In the genomic region with DNA sequence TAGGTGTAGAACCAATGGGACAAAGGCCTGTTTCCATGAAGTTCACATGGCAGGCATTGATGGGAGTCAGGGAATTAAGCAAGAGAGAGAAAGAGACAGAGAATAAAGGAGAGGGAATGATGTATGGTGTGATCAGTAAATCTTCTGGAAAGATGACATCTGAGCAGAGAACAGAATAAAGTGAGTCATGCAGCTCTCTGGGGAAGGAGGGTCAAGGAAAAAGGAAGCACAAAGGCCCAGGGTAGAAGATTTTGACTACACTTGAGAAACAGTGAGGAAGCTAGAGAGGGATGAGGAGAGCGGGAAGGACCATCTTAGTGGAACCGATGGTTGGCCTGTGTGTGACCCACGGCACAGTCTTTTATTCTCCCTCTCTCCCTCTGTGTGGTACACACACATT, we compare ENCODE assay signal across 14 cellular contexts.
DNase-seq lines count a peak whose midpoint lies in the region; ATAC-seq and TF ChIP-seq lines count a peak whose summit lies in the region.
"Had no signal": no experiment of that assay in that cellular context is flagged by ENCODE, and none has a peak within 500 bp of the region (broad histone marks: within the 10 kb centered on the region; RNA-seq: fewer than 3 reads in every experiment).

No MANE protein-coding gene starts in this region.

- no peak overlapping the region for H3K4me2 ChIP-seq in PC-9

- no peaks in the 10 kb centered on the region for H3K36me3 ChIP-seq in left ventricle myocardium inferior
- no peaks in the 10 kb centered on the region for H3K36me3 ChIP-seq in uterus
- no peaks in the 10 kb centered on the region for H3K36me3 ChIP-seq in PC-9 (ENCODE audit: low read depth)
- H3K36me3 ChIP-seq: tibial nerve had no signal

- CTCF ChIA-PET in PC-9 (lab: Charles Lee) = no interaction called here

- no TSS peak for BruUV-seq in PC-9 (replicated peaks; lab: Mats Ljungman, UMichigan)

- peaks cover 10% of the 10 kb centered on the region for H3F3A ChIP-seq in PC-9 (ENCODE audit: insufficient read depth, low read depth)

- DNase-seq in NOMO-1 treated with DMSO at 0.1 percent for 48 hours (lab: John Stamatoyannopoulos, UW; ENCODE audit: unreplicated experiment) = peak; percentile 10
- DNase-seq in NOMO-1 (lab: John Stamatoyannopoulos, UW; ENCODE audit: unreplicated experiment in 2 of 2) = no peak
- peak; percentile 46 to 75 for DNase-seq in cardiac fibroblast (ENCODE audit: low read depth in 2 of 2)
- DNase-seq in left ventricle myocardium inferior = no peak
- peak in 1 of 2 donors; percentile 35 for DNase-seq in uterus
- DNase-seq in PC-9 = no peak
- no peak for DNase-seq in GM19240 (ENCODE audit: insufficient read length, low spot score)
- DNase-seq: activated CD4-positive, alpha-beta T cell treated with anti-CD3 and anti-CD28 coated beads for 36 hours; activated T-cell treated with anti-CD3 and anti-CD28 coated beads, Interleukin-2, amount 50 U/mL, for 4 hours; effector memory CD4-positive, alpha-beta T cell; nephron progenitor cell; stimulated activated CD4-positive, alpha-beta T cell treated with anti-CD3 and anti-CD28 coated beads, Interleukin-12 subunit alpha, Interleukin-12 subunit beta, amount 100 ng/mL, for 4 hours had no signal

- H3K4me3 ChIP-seq in cardiac fibroblast (replicated peaks in 1 of 2; ENCODE audit: low read depth in 2 of 2, low read length in 2 of 2) (no peak overlapping the region), left ventricle myocardium inferior (no peak overlapping the region), uterus (no peak overlapping the region), PC-9 (no peak overlapping the region)
- H3K4me3 ChIP-seq: tibial nerve had no signal

- H3K27me3 ChIP-seq in left ventricle myocardium inferior (ENCODE audit: low read depth) = peaks cover 1% of the 10 kb centered on the region
- H3K27me3 ChIP-seq in uterus = no peaks in the 10 kb centered on the region
- no peaks in the 10 kb centered on the region for H3K27me3 ChIP-seq in PC-9 (ENCODE audit: insufficient read depth, low read depth)
- H3K27me3 ChIP-seq: tibial nerve had no signal

- H3K27ac ChIP-seq in left ventricle myocardium inferior (replicated peaks) (peak overlapping the region; percentile 67), uterus (peak overlapping the region; percentile 82 to 85), PC-9 (no peak overlapping the region)

- no peaks in the 10 kb centered on the region for H3K9me3 ChIP-seq in left ventricle myocardium inferior (replicated peaks)
- H3K9me3 ChIP-seq in uterus = no peaks in the 10 kb centered on the region
- H3K9me3 ChIP-seq in PC-9 (ENCODE audit: insufficient read depth, low read depth) = no peaks in the 10 kb centered on the region
- H3K9me3 ChIP-seq: tibial nerve had no signal

- H3K4me1 ChIP-seq in left ventricle myocardium inferior (peaks cover 26% of the 10 kb centered on the region), uterus (peaks cover 0 to 8% of the 10 kb centered on the region in 2 donors), PC-9 (replicated peaks; ENCODE audit: insufficient read depth) (peaks cover 34% of the 10 kb centered on the region)

- no peaks in the 10 kb centered on the region for H3K9me2 ChIP-seq in PC-9 (ENCODE audit: insufficient read depth)

- no peak for ATAC-seq in HG03097 (IDR thresholded peaks at IDR 0.05; ENCODE audit: low FRiP score, unreplicated experiment)
- ATAC-seq: activated CD4-positive, alpha-beta T cell treated with anti-CD3 and anti-CD28 coated beads for 36 hours; activated T-cell treated with anti-CD3 and anti-CD28 coated beads, Interleukin-2, amount 50 U/mL, for 4 hours had no signal

- H4K20me1 ChIP-seq in PC-9 (ENCODE audit: insufficient read depth) = no peaks in the 10 kb centered on the region

- H2AFZ ChIP-seq in PC-9 = no peak overlapping the region

- no peak for TF ChIP-seq CTCF in cardiac fibroblast (IDR thresholded peaks at IDR 0.05; ENCODE audit: low read depth, low read length)
- TF ChIP-seq CTCF in left ventricle myocardium inferior (IDR thresholded peaks at IDR 0.05; ENCODE audit: borderline replicate concordance) = no peak
- no peak for TF ChIP-seq CTCF in uterus (IDR thresholded peaks at IDR 0.05)
- TF ChIP-seq CTCF in PC-9 (conservative IDR thresholded peaks at IDR 0.05) = no peak

- TF ChIP-seq POLR2A in uterus (IDR thresholded peaks at IDR 0.05) = no peak

- intact Hi-C loops in left ventricle myocardium inferior (cut with micrococcal nuclease) = no loop called here
- intact Hi-C loops in uterus (cut with DNase I; ENCODE audit: low total_unique reads) = no loop called here
- intact Hi-C loops in PC-9 (cut with micrococcal nuclease; ENCODE audit: unreplicated experiment) = no loop called here

- POLR2A ChIA-PET in PC-9 (lab: Charles Lee; ENCODE audit: unreplicated experiment) = no interaction called here

- no peaks in the 10 kb centered on the region for H3K79me2 ChIP-seq in PC-9 (ENCODE audit: low read depth)

Comparison
In these comparisons a context has a peak if more than half of its experiments do, and no peak if none do; other contexts are left out.
1. DNase-seq: peak in NOMO-1 treated with DMSO at 0.1 percent for 48 hours (single experiment) and cardiac fibroblast (2 of 2); none in NOMO-1 (0 of 2), left ventricle myocardium inferior (single experiment), PC-9 (0 of 2) and GM19240 (single experiment).